8 cellular contexts compared by ENCODE assay signal in the genomic region with DNA sequence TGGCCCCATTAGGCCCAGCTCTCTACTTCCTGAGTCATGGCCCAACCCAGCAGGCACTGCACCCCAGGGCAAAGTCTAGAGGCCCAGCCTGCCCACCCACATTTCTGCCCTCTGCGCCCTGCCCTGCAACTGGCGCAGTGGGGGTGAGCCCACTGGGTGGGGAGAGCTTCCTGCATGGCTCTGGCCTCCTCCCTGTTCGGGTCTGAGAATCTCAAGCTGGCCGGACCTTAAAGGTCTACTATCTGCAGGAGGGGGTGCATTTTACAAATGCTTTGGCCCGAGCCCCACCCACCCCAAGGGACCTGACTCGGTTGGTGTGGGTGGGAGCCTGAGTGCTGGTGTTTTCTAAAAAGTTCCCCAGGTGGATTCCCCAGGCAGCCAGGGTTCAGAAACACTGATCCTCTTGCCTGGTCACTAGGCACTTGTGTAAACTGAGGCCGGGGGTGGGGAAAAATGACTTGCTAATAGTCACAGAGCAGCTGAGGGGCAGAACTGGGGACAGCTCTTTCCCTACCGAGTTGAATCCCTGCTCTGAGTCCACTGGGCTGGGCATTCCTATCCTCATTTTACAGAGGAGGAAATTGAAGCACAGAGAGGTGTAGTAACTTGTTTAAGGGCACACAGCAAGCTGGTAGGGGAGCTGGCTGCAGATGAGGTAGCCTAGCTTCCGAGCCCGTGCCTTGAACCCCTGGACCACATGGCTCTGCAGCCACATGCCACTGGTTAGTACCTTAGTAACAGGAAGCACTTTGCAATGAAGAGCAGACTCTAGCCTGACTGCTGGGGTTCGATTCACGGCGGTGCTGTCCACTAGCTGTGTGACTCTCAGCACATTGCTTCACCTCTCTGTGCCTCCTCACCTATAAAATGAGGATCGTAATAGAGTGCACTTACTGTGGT. TPM values are rescaled to one million over a fixed set of nuclear protein-coding genes. Genes with fewer than 3 reads are reported as not detected.
DNase-seq lines count a peak whose midpoint lies in the region; ATAC-seq and TF ChIP-seq lines count a peak whose summit lies in the region.

No MANE protein-coding gene starts in this region.

- no peaks in the 10 kb centered on the region for H3K27me3 Mint-ChIP-seq in CD8-positive, alpha-beta memory T cell

- H3K4me3 Mint-ChIP-seq in CD8-positive, alpha-beta memory T cell, result no peak overlapping the region

- H3K36me3 Mint-ChIP-seq in CD8-positive, alpha-beta memory T cell, result peaks cover 0 to 40% (median 10%) of the 10 kb centered on the region in 3 donors

- peaks cover 22 to 38% (median 23%) of the 10 kb centered on the region in 3 donors for H3K4me1 Mint-ChIP-seq in CD8-positive, alpha-beta memory T cell

- no peak overlapping the region for H3K4me3 ChIP-seq in CD8-positive, alpha-beta memory T cell (ENCODE audit: low read length)
- H3K4me3 ChIP-seq in foreskin fibroblast (ENCODE audit: low read depth in 1 of 2, low read length in 2 of 2), result no peak overlapping the region

- ATAC-seq in GM19395 (IDR thresholded peaks at IDR 0.05; ENCODE audit: unreplicated experiment) (peak; percentile 33), HG03378 (IDR thresholded peaks at IDR 0.05; ENCODE audit: unreplicated experiment) (peak; percentile 46)

- no peaks in the 10 kb centered on the region for H3K36me3 ChIP-seq in CD8-positive, alpha-beta memory T cell (ENCODE audit: insufficient read depth, low read length)

- H3K27ac ChIP-seq in CD8-positive, alpha-beta memory T cell (ENCODE audit: low read depth, low read length), result no peak overlapping the region

- POLR2A ChIA-PET in CD8-positive, alpha-beta memory T cell (lab: Charles Lee), result no interaction called here

- peaks cover 12% of the 10 kb centered on the region for H3K4me1 ChIP-seq in CD8-positive, alpha-beta memory T cell (ENCODE audit: insufficient read depth, low read length)

- DNase-seq in CD8-positive, alpha-beta memory T cell, result no peak
- DNase-seq in germinal center (ENCODE audit: low spot score) (peak; percentile 62), OCI-M2 (lab: John Stamatoyannopoulos, UW; ENCODE audit: unreplicated experiment) (no peak), foreskin fibroblast (no peak), NCI-H82 (lab: John Stamatoyannopoulos, UW) (no peak), retina (no peak)

- no peaks in the 10 kb centered on the region for H3K27me3 ChIP-seq in CD8-positive, alpha-beta memory T cell (ENCODE audit: insufficient read depth, low read length, poor library complexity, severe bottlenecking)

- peak overlapping the region in 6 of 8 donors; percentile 36 to 74 (median 56) for H3K27ac Mint-ChIP-seq in CD8-positive, alpha-beta memory T cell

- no peaks in the 10 kb centered on the region for H3K9me3 ChIP-seq in CD8-positive, alpha-beta memory T cell (ENCODE audit: low read length)

- H3K9me3 Mint-ChIP-seq in CD8-positive, alpha-beta memory T cell, result no peaks in the 10 kb centered on the region

- no peak for TF ChIP-seq CTCF in foreskin fibroblast (IDR thresholded peaks at IDR 0.05; ENCODE audit: low read depth, low read length)

- CTCF ChIA-PET in CD8-positive, alpha-beta memory T cell (lab: Charles Lee), result interaction anchor here (0.8 to 2.6 kb wide), 7 partner anchors 10 to 78 kb away, joined by 3 to 9 read pairs (median 3); no protein-coding TSS in a partner anchor

RNA-seq across cellular contexts. Expression of a gene that starts 36.3 kb away (rescaled TPM):
- 100 to 1,000 TPM; 356 to 388 TPM for total RNA-seq in CD8-positive, alpha-beta memory T cell
- 131 TPM for polyA plus RNA-seq in CD8-positive, alpha-beta memory T cell
